9 cellular contexts compared by ENCODE assay signal in genomic region chr11:45178890-45179663, GRCh38. TPM values are rescaled to one million over a fixed set of nuclear protein-coding genes. Genes with fewer than 3 reads are reported as not detected.
A peak's percentile ranks its signal among the peaks of the same experiment; 100 is the strongest.
DNase-seq lines count a peak whose midpoint lies in the region; ATAC-seq and TF ChIP-seq lines count a peak whose summit lies in the region.
"Had no signal": no experiment of that assay in that cellular context is flagged by ENCODE, and none has a peak within 500 bp of the region (broad histone marks: within the 10 kb centered on the region; RNA-seq: fewer than 3 reads in every experiment).

No MANE protein-coding gene starts in this region.

- peaks cover 18% of the 10 kb centered on the region for H3K36me3 Mint-ChIP-seq in T-cell

- DNase-seq in H4 (ENCODE audit: low spot score) (peak; percentile 39), T-cell (no peak), right atrium auricular region (ENCODE audit: low spot score) (peak; percentile 59), gastrocnemius medialis (no peak), NCI-H524 (lab: John Stamatoyannopoulos, UW) (no peak), activated gamma-delta T cell (lab: John Stamatoyannopoulos, UW) (no peak), SK-N-DZ (ENCODE audit: low spot score) (no peak)
- DNase-seq: NCI-H2081 treated with DMSO at 0.1 percent for 48 hours had no signal

- H3K4me3 Mint-ChIP-seq in T-cell: peak overlapping the region in 2 of 3 donors; percentile 26 to 75

- peaks cover 15 to 19% (median 16%) of the 10 kb centered on the region in 3 donors for H3K4me1 Mint-ChIP-seq in T-cell

- H3K27me3 Mint-ChIP-seq in T-cell: peaks cover 21 to 22% of the 10 kb centered on the region in 2 donors

- in situ Hi-C loops in gastrocnemius medialis (cut with MboI; ENCODE audit: low sequenced_read_pairs in 4 of 4): no loop called here

- intact Hi-C loops in gastrocnemius medialis (cut with DNase I; ENCODE audit: low total_unique reads): no loop called here

- ATAC-seq in T-cell (replicated peaks in 1 of 4) (no peak), gastrocnemius medialis (no peak), HG02981 (IDR thresholded peaks at IDR 0.05; ENCODE audit: unreplicated experiment) (no peak)

- no peaks in the 10 kb centered on the region for H3K27me3 ChIP-seq in right atrium auricular region
- no peaks in the 10 kb centered on the region for H3K27me3 ChIP-seq in gastrocnemius medialis

- H3K4me1 ChIP-seq in right atrium auricular region: peaks cover 0 to 39% of the 10 kb centered on the region in 2 donors
- H3K4me1 ChIP-seq in gastrocnemius medialis: peaks cover 10 to 16% of the 10 kb centered on the region in 2 donors

- CTCF ChIA-PET in T-cell (lab: Charles Lee): no interaction called here

- H3K27ac ChIP-seq in right atrium auricular region (peak overlapping the region; percentile 92 to 93), gastrocnemius medialis (peak overlapping the region; percentile 70 to 84 (median 74))

- H3K27ac Mint-ChIP-seq in T-cell: no peak overlapping the region

- H3K4me3 ChIP-seq in right atrium auricular region: no peak overlapping the region
- H3K4me3 ChIP-seq in gastrocnemius medialis: no peak overlapping the region

- POLR2A ChIA-PET in T-cell (lab: Charles Lee): no interaction called here

- H3K9me3 ChIP-seq in right atrium auricular region (no peaks in the 10 kb centered on the region), gastrocnemius medialis (no peaks in the 10 kb centered on the region)

- no peak for TF ChIP-seq CTCF in right atrium auricular region (IDR thresholded peaks at IDR 0.05)
- TF ChIP-seq CTCF in gastrocnemius medialis (IDR thresholded peaks at IDR 0.05 in 4 of 5, conservative IDR thresholded peaks at IDR 0.05 in 1 of 5): no peak

- H3K9me3 Mint-ChIP-seq in T-cell: no peaks in the 10 kb centered on the region

- no peak for TF ChIP-seq POLR2A in gastrocnemius medialis (IDR thresholded peaks at IDR 0.05)

- H3K36me3 ChIP-seq in right atrium auricular region (peaks cover 14% of the 10 kb centered on the region), gastrocnemius medialis (peaks cover 0 to 8% of the 10 kb centered on the region in 2 donors)

RNA-seq across cellular contexts. Expression of gene PRDM11, which starts 32.6 kb away (rescaled TPM):
- total RNA-seq in H4 (2014; rRNA removed; shearing (Covaris generic)): 6.7 and 13.1 TPM in 2 replicates
- total RNA-seq in T-cell: 10 to 100 TPM in 3 of 5 donors, 1 to 10 TPM in 2; 8.7 to 12.5 (median 10.6) TPM
- total RNA-seq in right atrium auricular region: 10 to 100 TPM; 13.5 to 27.6 TPM
- total RNA-seq in gastrocnemius medialis: 10 to 100 TPM in 2 of 4 donors, 1 to 10 TPM in 2; 5.0 to 15.4 (median 9.5) TPM
- 0.31 TPM in 2 replicates for polyA plus RNA-seq in SK-N-DZ (2014; cell fraction: cytosol; rRNA removed)
- polyA plus RNA-seq in SK-N-DZ (2014; cell fraction: nucleus; rRNA removed): 1.1 and 1.5 TPM in 2 replicates

Comparison
In these comparisons a context has a peak if more than half of its experiments do, and no peak if none do; other contexts are left out.
1. DNase-seq: peak in H4 (single experiment) and right atrium auricular region (single experiment); none in T-cell (0 of 34), gastrocnemius medialis (0 of 2), NCI-H524 (0 of 2), activated gamma-delta T cell (single experiment) and SK-N-DZ (single experiment).